ENCODE assay signal across 9 cellular contexts in genomic region chr16:87457724-87458423, GRCh38. TPM values are rescaled to one million over a fixed set of nuclear protein-coding genes. Genes with fewer than 3 reads are reported as not detected.
DNase-seq lines count a peak whose midpoint lies in the region; ATAC-seq, FAIRE-seq and TF ChIP-seq lines count a peak whose summit lies in the region.
"Had no signal": no experiment of that assay in that cellular context is flagged by ENCODE, and none has a peak within 500 bp of the region (broad histone marks: within the 10 kb centered on the region; RNA-seq: fewer than 3 reads in every experiment).

No MANE protein-coding gene starts in this region.

- H3K9me3 ChIP-seq in A549, result no peaks in the 10 kb centered on the region
- H3K9me3 ChIP-seq: thoracic aorta had no signal

- H3K27ac ChIP-seq in A549, result peak overlapping the region in 1 of 2 experiments; percentile 68; a peak in 3 of 6 replicates
- H3K27ac ChIP-seq: thoracic aorta had no signal

- TF ChIP-seq RAD21 in A549 (conservative IDR thresholded peaks at IDR 0.05 in 1 of 2, IDR thresholded peaks at IDR 0.05 in 1 of 2), result no peak

- DNase-seq in A549 (ENCODE audit: low read depth in 1 of 2, low spot score in 1 of 2), result peak in 1 of 2 experiments; percentile 36
- DNase-seq in HPDE6-E6E7 (ENCODE audit: extremely low spot score), result peak; percentile 60
- DNase-seq in activated T-helper 9 cell treated with anti-CD3 and anti-CD28 coated beads, Interleukin-2, amount 50 U/mL, for 16 hours (ENCODE audit: low read depth), result peak; percentile 34
- peak; percentile 63 to 90 for DNase-seq in lung microvascular endothelial cell (ENCODE audit: low read depth in 2 of 2)
- DNase-seq in NCI-H187 treated with DMSO at 0.1 percent for 48 hours (lab: John Stamatoyannopoulos, UW), result no peak
- DNase-seq in NCI-H146 (lab: John Stamatoyannopoulos, UW), result no peak
- no peak for DNase-seq in NCI-H345 (lab: John Stamatoyannopoulos, UW)

- FAIRE-seq in A549 (lab: Jason Lieb, UNC), result no peak

- no peak for ATAC-seq in A549
- ATAC-seq in HG02840 (IDR thresholded peaks at IDR 0.05; ENCODE audit: low FRiP score, unreplicated experiment), result no peak

- TF ChIP-seq EP300 in A549 (IDR thresholded peaks at IDR 0.05), result no peak

- no peak overlapping the region for H3K4me3 ChIP-seq in A549
- H3K4me3 ChIP-seq: thoracic aorta had no signal

- POLR2A ChIA-PET in A549 (lab: Yijun Ruan, JAX), result no interaction called here

- CTCF ChIA-PET in A549 (lab: Yijun Ruan, JAX), result interaction anchor here (0.6 to 2.6 kb wide), 3 partner anchors 110 to 178 kb away, joined by 3 to 15 read pairs (median 3); no protein-coding TSS in a partner anchor

- H3K4me1 ChIP-seq in A549, result peaks cover 22% of the 10 kb centered on the region

- no peak for TF ChIP-seq CTCF in A549 (IDR thresholded peaks at IDR 0.05)

- 62% methylated on average over 22 of the region's 22 CpGs for WGBS in A549 (ENCODE audit: missing lambda C conversion rate)

- no peak for TF ChIP-seq POLR2A in A549 (IDR thresholded peaks at IDR 0.05; ENCODE audit: low read length)

- H3K4me2 ChIP-seq in A549, result peak overlapping the region; percentile 42

TF ChIP-seq in A549, 52 proteins besides CTCF, POLR2A, EP300 and RAD21:
- no peak for TF ChIP-seq FOXS1 (CRISPR knock-in tag; IDR thresholded peaks at IDR 0.05)
- peak; percentile 48; the same call in 1 of the 2 replicates for TF ChIP-seq FOSL2 (IDR thresholded peaks at IDR 0.05)
- no peak for TF ChIP-seq FOSL2 (CRISPR knock-in tag; IDR thresholded peaks at IDR 0.05)
- peak; percentile 47; the same call in 1 of the 2 replicates for TF ChIP-seq JUNB (IDR thresholded peaks at IDR 0.05)
TF ChIP-seq in A549: peak in this region for 2.

RNA-seq across cellular contexts. Expression of gene ZCCHC14, which starts 35.0 kb away (rescaled TPM):
- polyA plus RNA-seq in A549 (2011; rRNA removed) (3.8 and 5.5 TPM in 2 replicates), A549 (2017; fragmentation: RNase III; extraction: RNeasy Plus Mini Kit Qiagen cat#74134 plus additional on column Dnase treatment) (6.1 to 7.3 TPM (median 6.5 TPM) in 3 replicates)
- polyA plus RNA-seq in A549 (2012; cell fraction: cytosol; rRNA removed), result 3.8 and 5.3 TPM in 2 replicates
- 10.8 and 15.5 TPM in 2 replicates for polyA plus RNA-seq in A549 (2012; cell fraction: nucleus; rRNA removed)
- 7.2 and 8.0 TPM in 2 replicates for polyA minus RNA-seq in A549 (2011; rRNA and poly(A)+ RNA removed)
- 5.8 and 6.1 TPM in 2 replicates for total RNA-seq in lung microvascular endothelial cell

Comparison
In these comparisons a context has a peak if more than half of its experiments do, and no peak if none do; other contexts are left out.
1. DNase-seq: peak in HPDE6-E6E7 (single experiment), activated T-helper 9 cell treated with anti-CD3 and anti-CD28 coated beads, Interleukin-2, amount 50 U/mL, for 16 hours (single experiment) and lung microvascular endothelial cell (2 of 2); none in NCI-H187 treated with DMSO at 0.1 percent for 48 hours (single experiment), NCI-H146 (single experiment) and NCI-H345 (single experiment).